ENCODE assay signal across 11 cellular contexts in genomic region chr19:9883764-9884163, GRCh38. TPM values are rescaled to one million over a fixed set of nuclear protein-coding genes. Genes with fewer than 3 reads are reported as not detected.
DNase-seq lines count a peak whose midpoint lies in the region; TF ChIP-seq lines count a peak whose summit lies in the region.
"Had no signal": no experiment of that assay in that cellular context is flagged by ENCODE, and none has a peak within 500 bp of the region (broad histone marks: within the 10 kb centered on the region; RNA-seq: fewer than 3 reads in every experiment).

No MANE protein-coding gene starts in this region.

- H3K27me3 Mint-ChIP-seq in brain: no peaks in the 10 kb centered on the region
- no peaks in the 10 kb centered on the region for H3K27me3 Mint-ChIP-seq in nephron (ENCODE audit: low read depth)

- H3K4me1 Mint-ChIP-seq in brain: peaks cover 42% of the 10 kb centered on the region
- H3K4me1 Mint-ChIP-seq in nephron: peaks cover 18% of the 10 kb centered on the region

- peaks cover 0 to 9% (median 0%) of the 10 kb centered on the region in 5 experiments for H3K9me3 Mint-ChIP-seq in brain
- H3K9me3 Mint-ChIP-seq in nephron: no peaks in the 10 kb centered on the region

- peaks cover 33% of the 10 kb centered on the region for H3K36me3 Mint-ChIP-seq in brain
- peaks cover 3% of the 10 kb centered on the region for H3K36me3 Mint-ChIP-seq in nephron (ENCODE audit: low read depth)

- DNase-seq in Daoy (ENCODE audit: low read depth): peak; percentile 21
- peak; percentile 51 for DNase-seq in NCI-H82 treated with DMSO at 0.1 percent for 48 hours (lab: John Stamatoyannopoulos, UW; ENCODE audit: unreplicated experiment)
- DNase-seq in hepatic stellate cell (ENCODE audit: low spot score): no peak
- DNase-seq in iPS-NIHi7 (ENCODE audit: extremely low spot score): no peak
- DNase-seq in HuH-7 (ENCODE audit: low spot score): no peak
- DNase-seq in dermis blood vessel endothelial cell: no peak
- DNase-seq: 8988T, NCI-H1436 treated with DMSO at 0.1 percent for 48 hours, Peyer's patch had no signal

- no peak for TF ChIP-seq CTCF in brain (conservative IDR thresholded peaks at IDR 0.05)
- TF ChIP-seq CTCF in nephron (IDR thresholded peaks at IDR 0.05; ENCODE audit: unreplicated experiment in 3 of 3): no peak

- H3K4me3 Mint-ChIP-seq in brain: peak overlapping the region; percentile 19 to 61 (median 48)
- H3K4me3 Mint-ChIP-seq in nephron: no peak overlapping the region

- peak overlapping the region; percentile 85 to 96 (median 94) for H3K27ac Mint-ChIP-seq in brain
- H3K27ac Mint-ChIP-seq in nephron: peak overlapping the region; percentile 32 to 63 (median 47)

RNA-seq across cellular contexts. Expression of gene PIN1, which starts 48.6 kb away (rescaled TPM):
- 127 and 131 TPM in 2 replicates for total RNA-seq in Daoy (2014; rRNA removed; shearing (Covaris generic))
- 273 TPM for polyA plus RNA-seq in brain (ENCODE audit: insufficient read depth, low read depth, low replicate concordance)
- total RNA-seq in dermis blood vessel endothelial cell: 99.4 and 127 TPM in 2 replicates

RNA-seq across cellular contexts. Expression of gene OLFM2, which starts 52.6 kb away (rescaled TPM):
- total RNA-seq in Daoy (2014; rRNA removed; shearing (Covaris generic)): 8.2 and 15.7 TPM in 2 replicates
- 75.0 TPM for polyA plus RNA-seq in brain (ENCODE audit: insufficient read depth, low read depth, low replicate concordance)
- total RNA-seq in dermis blood vessel endothelial cell: 0.65 and 2.2 TPM in 2 replicates

RNA-seq across cellular contexts. Expression of gene UBL5, which starts 56.0 kb away (rescaled TPM):
- 467 and 704 TPM in 2 replicates for total RNA-seq in Daoy (2014; rRNA removed; shearing (Covaris generic))
- polyA plus RNA-seq in brain (ENCODE audit: insufficient read depth, low read depth, low replicate concordance): 841 TPM
- 116 and 361 TPM in 2 replicates for total RNA-seq in dermis blood vessel endothelial cell

Comparison
In these comparisons a context has a peak if more than half of its experiments do, and no peak if none do; other contexts are left out.
1. DNase-seq: peak in Daoy (single experiment) and NCI-H82 treated with DMSO at 0.1 percent for 48 hours (single experiment); none in hepatic stellate cell (single experiment), iPS-NIHi7 (single experiment), HuH-7 (single experiment) and dermis blood vessel endothelial cell (single experiment).
2. H3K4me3 Mint-ChIP-seq: peak in brain (5 of 5); none in nephron (0 of 3).